ENCODE assay signal across 1 cellular context in the genomic region with DNA sequence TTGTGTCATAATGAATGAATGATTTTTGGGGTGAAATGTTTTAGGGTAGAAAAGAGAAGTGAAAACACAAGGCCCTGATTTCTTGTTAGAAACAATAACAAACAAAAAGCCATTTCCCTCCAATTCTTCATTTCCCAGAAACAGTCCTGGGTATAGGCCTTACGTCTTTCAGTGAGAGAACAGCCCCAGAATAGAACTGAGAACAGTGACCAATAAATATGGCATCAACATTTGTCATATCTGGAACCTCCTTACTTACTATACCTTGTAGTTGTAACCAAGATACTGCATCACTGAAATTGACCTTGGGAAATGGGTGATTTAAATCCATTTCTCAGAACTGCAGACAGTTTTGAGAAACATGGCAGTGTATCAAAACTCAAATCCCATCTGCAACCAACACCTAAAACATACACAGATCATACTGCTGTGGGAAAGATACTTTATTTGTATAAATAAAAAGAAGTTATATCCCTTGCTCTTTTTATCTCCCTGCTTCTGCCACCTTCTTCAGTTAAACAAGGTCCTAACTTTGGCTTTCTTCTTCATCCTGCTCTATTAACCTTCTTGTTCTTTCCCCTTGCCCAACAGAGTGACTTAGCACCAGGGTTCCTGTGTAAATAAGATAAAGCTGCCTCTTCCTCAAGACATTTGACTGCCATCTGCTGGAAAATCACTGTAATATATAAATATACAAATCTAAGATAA.
TF ChIP-seq lines count a peak whose summit lies in the region.

No MANE protein-coding gene starts in this region.

TF ChIP-seq in K562, 482 proteins besides CTCF, POLR2A, EP300 and RAD21 (continued from another document and continues in another):
- TF ChIP-seq USF2 (CRISPR knock-in tag; IDR thresholded peaks at IDR 0.05) (no peak), TEAD2 (tag; IDR thresholded peaks at IDR 0.05) (no peak), PRPF4 (IDR thresholded peaks at IDR 0.05; ENCODE audit: insufficient read depth, low read depth, low read length, poor library complexity, severe bottlenecking) (no peak), HDAC8 (tag; IDR thresholded peaks at IDR 0.05) (no peak), BRD9 (IDR thresholded peaks at IDR 0.05; ENCODE audit: low read depth, partially characterized antibody) (peak; percentile 94), ZNF140 (CRISPR knock-in tag; IDR thresholded peaks at IDR 0.05) (no peak), ZNF253 (CRISPR knock-in tag; conservative IDR thresholded peaks at IDR 0.05) (no peak), DMBX1 (CRISPR knock-in tag; IDR thresholded peaks at IDR 0.05; ENCODE audit: borderline replicate concordance) (no peak), CTCFL (IDR thresholded peaks at IDR 0.05; ENCODE audit: borderline replicate concordance, insufficient read depth, low read depth, low read length, poor library complexity, severe bottlenecking) (no peak), XRCC5 (IDR thresholded peaks at IDR 0.05; ENCODE audit: low read depth, low read length) (no peak), CBFB (CRISPR knock-in tag; IDR thresholded peaks at IDR 0.05) (no peak), HDAC6 (IDR thresholded peaks at IDR 0.05; ENCODE audit: low read depth, low read length) (no peak), ZNF431 (CRISPR knock-in tag; IDR thresholded peaks at IDR 0.05) (no peak), TRIM24 (IDR thresholded peaks at IDR 0.05) (peak; percentile 82 to 88), RNF2 (IDR thresholded peaks at IDR 0.05) (peak; percentile 65), PATZ1 (CRISPR knock-in tag; IDR thresholded peaks at IDR 0.05; ENCODE audit: borderline replicate concordance) (no peak), TEAD1 (CRISPR knock-in tag; IDR thresholded peaks at IDR 0.05) (no peak), SMARCE1 (IDR thresholded peaks at IDR 0.05) (peak; percentile 95), CBX3 (IDR thresholded peaks at IDR 0.05; ENCODE audit: borderline replicate concordance in 1 of 2, low read length in 2 of 2) (peak in 1 of 2 experiments; percentile 74; a peak in 2 of 3 replicates), RBM39 (optimal IDR thresholded peaks at IDR 0.05; ENCODE audit: low read depth, low read length) (no peak), ZNF395 (CRISPR knock-in tag; IDR thresholded peaks at IDR 0.05) (no peak), SMAD1 (IDR thresholded peaks at IDR 0.05; ENCODE audit: low read depth, low read length, partially characterized antibody) (no peak), HMG20B (CRISPR knock-in tag; IDR thresholded peaks at IDR 0.05) (no peak), THAP12 (CRISPR knock-in tag; IDR thresholded peaks at IDR 0.05) (no peak), XRCC3 (IDR thresholded peaks at IDR 0.05) (no peak), CEBPG (CRISPR knock-in tag; IDR thresholded peaks at IDR 0.05) (peak; percentile 87), CEBPG (tag; conservative IDR thresholded peaks at IDR 0.05 in 1 of 2, IDR thresholded peaks at IDR 0.05 in 1 of 2) (peak; percentile 88 to 93), MBD2 (IDR thresholded peaks at IDR 0.05; ENCODE audit: borderline replicate concordance, low read depth) (no peak), HOXB6 (CRISPR knock-in tag; IDR thresholded peaks at IDR 0.05; ENCODE audit: borderline replicate concordance) (no peak), DPF2 (IDR thresholded peaks at IDR 0.05) (peak; percentile 99), HOMEZ (CRISPR knock-in tag; IDR thresholded peaks at IDR 0.05) (no peak), MECOM (CRISPR knock-in tag; IDR thresholded peaks at IDR 0.05) (no peak), BDP1 (IDR thresholded peaks at IDR 0.05; ENCODE audit: insufficient read depth, insufficient read length) (no peak), JUND (IDR thresholded peaks at IDR 0.05; ENCODE audit: borderline replicate concordance, low read depth, low read length) (peak; percentile 85), JUND (tag; IDR thresholded peaks at IDR 0.05; ENCODE audit: borderline replicate concordance, low read depth, low read length) (peak; percentile 63; the same call in 1 of the 3 replicates), ZNF408 (CRISPR knock-in tag; IDR thresholded peaks at IDR 0.05; ENCODE audit: low read depth) (no peak), TAL1 (IDR thresholded peaks at IDR 0.05) (peak; percentile 94), ZNF263 (CRISPR knock-in tag; IDR thresholded peaks at IDR 0.05; ENCODE audit: borderline replicate concordance) (no peak), CREB1 (IDR thresholded peaks at IDR 0.05) (0 out of 2 replicates have a peak, but pooled peaks have one; percentile 29), CREB1 (CRISPR knock-in tag; IDR thresholded peaks at IDR 0.05) (no peak), FOXJ3 (CRISPR knock-in tag; IDR thresholded peaks at IDR 0.05) (no peak), JUN (IDR thresholded peaks at IDR 0.05; ENCODE audit: borderline replicate concordance, low read depth, low read length) (peak; percentile 48; the same call in 1 of the 2 replicates), JUN (CRISPR knock-in tag; IDR thresholded peaks at IDR 0.05; ENCODE audit: borderline replicate concordance) (no peak)
- TF ChIP-seq, protein P1, sequence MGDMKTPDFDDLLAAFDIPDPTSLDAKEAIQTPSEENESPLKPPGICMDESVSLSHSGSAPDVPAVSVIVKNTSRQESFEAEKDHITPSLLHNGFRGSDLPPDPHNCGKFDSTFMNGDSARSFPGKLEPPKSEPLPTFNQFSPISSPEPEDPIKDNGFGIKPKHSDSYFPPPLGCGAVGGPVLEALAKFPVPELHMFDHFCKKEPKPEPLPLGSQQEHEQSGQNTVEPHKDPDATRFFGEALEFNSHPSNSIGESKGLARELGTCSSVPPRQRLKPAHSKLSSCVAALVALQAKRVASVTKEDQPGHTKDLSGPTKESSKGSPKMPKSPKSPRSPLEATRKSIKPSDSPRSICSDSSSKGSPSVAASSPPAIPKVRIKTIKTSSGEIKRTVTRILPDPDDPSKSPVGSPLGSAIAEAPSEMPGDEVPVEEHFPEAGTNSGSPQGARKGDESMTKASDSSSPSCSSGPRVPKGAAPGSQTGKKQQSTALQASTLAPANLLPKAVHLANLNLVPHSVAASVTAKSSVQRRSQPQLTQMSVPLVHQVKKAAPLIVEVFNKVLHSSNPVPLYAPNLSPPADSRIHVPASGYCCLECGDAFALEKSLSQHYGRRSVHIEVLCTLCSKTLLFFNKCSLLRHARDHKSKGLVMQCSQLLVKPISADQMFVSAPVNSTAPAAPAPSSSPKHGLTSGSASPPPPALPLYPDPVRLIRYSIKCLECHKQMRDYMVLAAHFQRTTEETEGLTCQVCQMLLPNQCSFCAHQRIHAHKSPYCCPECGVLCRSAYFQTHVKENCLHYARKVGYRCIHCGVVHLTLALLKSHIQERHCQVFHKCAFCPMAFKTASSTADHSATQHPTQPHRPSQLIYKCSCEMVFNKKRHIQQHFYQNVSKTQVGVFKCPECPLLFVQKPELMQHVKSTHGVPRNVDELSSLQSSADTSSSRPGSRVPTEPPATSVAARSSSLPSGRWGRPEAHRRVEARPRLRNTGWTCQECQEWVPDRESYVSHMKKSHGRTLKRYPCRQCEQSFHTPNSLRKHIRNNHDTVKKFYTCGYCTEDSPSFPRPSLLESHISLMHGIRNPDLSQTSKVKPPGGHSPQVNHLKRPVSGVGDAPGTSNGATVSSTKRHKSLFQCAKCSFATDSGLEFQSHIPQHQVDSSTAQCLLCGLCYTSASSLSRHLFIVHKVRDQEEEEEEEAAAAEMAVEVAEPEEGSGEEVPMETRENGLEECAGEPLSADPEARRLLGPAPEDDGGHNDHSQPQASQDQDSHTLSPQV (IDR thresholded peaks at IDR 0.05), result peak; percentile 83
- TF ChIP-seq, protein P2, sequence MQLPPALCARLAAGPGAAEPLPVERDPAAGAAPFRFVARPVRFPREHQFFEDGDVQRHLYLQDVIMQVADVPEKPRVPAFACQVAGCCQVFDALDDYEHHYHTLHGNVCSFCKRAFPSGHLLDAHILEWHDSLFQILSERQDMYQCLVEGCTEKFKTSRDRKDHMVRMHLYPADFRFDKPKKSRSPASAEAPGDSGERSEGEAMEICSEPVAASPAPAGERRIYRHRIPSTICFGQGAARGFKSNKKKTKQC (CRISPR knock-in tag; IDR thresholded peaks at IDR 0.05), result no peak
- TF ChIP-seq, protein P3, sequence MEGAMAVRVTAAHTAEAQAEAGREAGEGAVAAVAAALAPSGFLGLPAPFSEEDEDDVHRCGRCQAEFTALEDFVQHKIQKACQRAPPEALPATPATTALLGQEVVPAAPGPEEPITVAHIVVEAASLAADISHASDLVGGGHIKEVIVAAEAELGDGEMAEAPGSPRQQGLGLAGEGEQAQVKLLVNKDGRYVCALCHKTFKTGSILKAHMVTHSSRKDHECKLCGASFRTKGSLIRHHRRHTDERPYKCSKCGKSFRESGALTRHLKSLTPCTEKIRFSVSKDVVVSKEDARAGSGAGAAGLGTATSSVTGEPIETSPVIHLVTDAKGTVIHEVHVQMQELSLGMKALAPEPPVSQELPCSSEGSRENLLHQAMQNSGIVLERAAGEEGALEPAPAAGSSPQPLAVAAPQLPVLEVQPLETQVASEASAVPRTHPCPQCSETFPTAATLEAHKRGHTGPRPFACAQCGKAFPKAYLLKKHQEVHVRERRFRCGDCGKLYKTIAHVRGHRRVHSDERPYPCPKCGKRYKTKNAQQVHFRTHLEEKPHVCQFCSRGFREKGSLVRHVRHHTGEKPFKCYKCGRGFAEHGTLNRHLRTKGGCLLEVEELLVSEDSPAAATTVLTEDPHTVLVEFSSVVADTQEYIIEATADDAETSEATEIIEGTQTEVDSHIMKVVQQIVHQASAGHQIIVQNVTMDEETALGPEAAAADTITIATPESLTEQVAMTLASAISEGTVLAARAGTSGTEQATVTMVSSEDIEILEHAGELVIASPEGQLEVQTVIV (CRISPR knock-in tag; IDR thresholded peaks at IDR 0.05; ENCODE audit: borderline replicate concordance), result no peak
